In the genomic region with DNA sequence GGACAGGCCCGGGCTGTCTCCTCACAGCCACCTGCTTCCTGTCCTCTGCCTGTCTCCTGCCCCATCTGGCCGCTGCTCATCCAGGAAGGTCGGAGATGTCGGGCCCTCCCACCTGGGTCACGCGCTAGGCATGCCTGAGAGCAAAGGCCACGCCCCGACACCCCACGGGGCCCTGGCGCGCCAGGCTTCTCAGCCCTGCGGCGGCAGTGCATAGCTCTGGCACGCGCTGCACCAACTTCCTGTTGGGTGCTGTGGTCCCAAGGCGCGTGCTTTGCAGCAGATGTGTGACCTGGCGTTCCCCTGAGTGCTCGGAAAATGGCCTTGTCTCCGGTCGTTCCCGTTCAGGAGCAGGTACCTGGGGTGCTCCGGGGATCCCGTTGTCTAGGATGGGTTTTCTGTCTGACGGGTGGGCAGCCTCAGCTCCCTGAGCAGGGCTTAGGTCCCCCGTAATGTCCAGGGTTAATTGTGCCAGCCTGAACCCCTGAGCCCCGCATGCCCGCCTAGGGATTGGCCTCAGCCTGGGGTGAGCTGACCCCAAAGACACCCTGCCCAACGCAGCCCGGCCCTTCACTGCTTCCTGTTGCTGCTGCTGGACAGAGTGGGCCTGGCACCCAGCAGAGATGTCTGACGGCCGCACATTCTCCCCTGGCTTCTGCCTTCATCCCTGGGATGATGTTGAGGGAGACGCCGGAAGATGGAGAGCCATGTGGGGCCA, we compare ENCODE assay signal across 8 cellular contexts. TPM values are rescaled to one million over a fixed set of nuclear protein-coding genes. Genes with fewer than 3 reads are reported as not detected.
DNase-seq lines count a peak whose midpoint lies in the region; ATAC-seq and TF ChIP-seq lines count a peak whose summit lies in the region.

No MANE protein-coding gene starts in this region.

- H3K4me1 ChIP-seq in BE2C (no peaks in the 10 kb centered on the region; the same call in 1 of the 2 replicates), parathyroid adenoma (no peaks in the 10 kb centered on the region), upper lobe of right lung (peaks cover 8% of the 10 kb centered on the region)

- no peak for TF ChIP-seq CTCF in BE2C (IDR thresholded peaks at IDR 0.05; ENCODE audit: low read depth, low read length)
- TF ChIP-seq CTCF in parathyroid adenoma (IDR thresholded peaks at IDR 0.05) = no peak
- TF ChIP-seq CTCF in upper lobe of right lung (IDR thresholded peaks at IDR 0.05) = no peak

- peak overlapping the region; percentile 82 for H3K4me2 ChIP-seq in parathyroid adenoma (ENCODE audit: low read length)

- H3K79me2 ChIP-seq in parathyroid adenoma = no peaks in the 10 kb centered on the region

- no peak overlapping the region for H3K9ac ChIP-seq in parathyroid adenoma

- H3K36me3 ChIP-seq in BE2C = no peaks in the 10 kb centered on the region
- H3K36me3 ChIP-seq in parathyroid adenoma (ENCODE audit: control insufficient read depth, insufficient read depth, low read length) = no peaks in the 10 kb centered on the region
- no peaks in the 10 kb centered on the region for H3K36me3 ChIP-seq in upper lobe of right lung

- H3K27me3 ChIP-seq in BE2C (no peaks in the 10 kb centered on the region), parathyroid adenoma (ENCODE audit: control insufficient read depth, insufficient read depth, low read length) (no peaks in the 10 kb centered on the region), upper lobe of right lung (no peaks in the 10 kb centered on the region)

- DNase-seq in BE2C (peak; percentile 73), NCI-H774 (lab: John Stamatoyannopoulos, UW) (peak; percentile 59), upper lobe of right lung (peak; percentile 96)
- DNase-seq in activated CD8-positive, alpha-beta memory T cell treated with anti-CD3 and anti-CD28 coated beads for 24 hours = peak; percentile 95

- intact Hi-C loops in upper lobe of right lung (cut with DNase I) = no loop called here

- H2AFZ ChIP-seq in parathyroid adenoma = peak overlapping the region; percentile 50

- H3K9me3 ChIP-seq in BE2C = no peaks in the 10 kb centered on the region
- H3K9me3 ChIP-seq in parathyroid adenoma (ENCODE audit: control insufficient read depth, low read length) = no peaks in the 10 kb centered on the region
- H3K9me3 ChIP-seq in upper lobe of right lung = no peaks in the 10 kb centered on the region

- no peak overlapping the region for H3K27ac ChIP-seq in parathyroid adenoma
- peak overlapping the region; percentile 66 for H3K27ac ChIP-seq in upper lobe of right lung

- ATAC-seq in GM19025 (IDR thresholded peaks at IDR 0.05; ENCODE audit: low read depth, unreplicated experiment) (peak; percentile 79), HG03135 (IDR thresholded peaks at IDR 0.05; ENCODE audit: unreplicated experiment) (peak; percentile 81), esophagus mucosa (peak; percentile 89), upper lobe of right lung (peak; percentile 91)

- H3K4me3 ChIP-seq in BE2C (ENCODE audit: low read depth, low read length) (peak overlapping the region; percentile 26), parathyroid adenoma (ENCODE audit: low read depth, low read length) (peak overlapping the region; percentile 44), upper lobe of right lung (peak overlapping the region; percentile 48)

RNA-seq across cellular contexts. Expression of a gene that starts 19.4 kb away (rescaled TPM):
- 19.1 TPM for polyA plus RNA-seq in BE2C (2012; ENCODE audit: insufficient read depth, insufficient read length, low read depth)
- total RNA-seq in esophagus mucosa = 3.6 TPM
- total RNA-seq in upper lobe of right lung = 60.4 TPM

RNA-seq across cellular contexts. Expression of a gene that starts 34.0 kb away (rescaled TPM):
- polyA plus RNA-seq in BE2C (2012; ENCODE audit: insufficient read depth, insufficient read length, low read depth) = 13.0 TPM
- total RNA-seq in esophagus mucosa (4.7 TPM), upper lobe of right lung (14.6 TPM)

Comparison
In these comparisons a context has a peak if more than half of its experiments do, and no peak if none do; other contexts are left out.
1. RNA of a gene that starts 19.4 kb away (total RNA-seq): 60.4 TPM in upper lobe of right lung (single experiment); 3.6 TPM in esophagus mucosa (single experiment); every median in the first group is over 10 times any median in the second.
2. Peak in every context shown above with its lines, with median percentiles within 50 percentile points of each other: DNase-seq, H3K4me3 ChIP-seq and ATAC-seq.